Comparison of ENCODE assay signal across 1 cellular context in the genomic region with DNA sequence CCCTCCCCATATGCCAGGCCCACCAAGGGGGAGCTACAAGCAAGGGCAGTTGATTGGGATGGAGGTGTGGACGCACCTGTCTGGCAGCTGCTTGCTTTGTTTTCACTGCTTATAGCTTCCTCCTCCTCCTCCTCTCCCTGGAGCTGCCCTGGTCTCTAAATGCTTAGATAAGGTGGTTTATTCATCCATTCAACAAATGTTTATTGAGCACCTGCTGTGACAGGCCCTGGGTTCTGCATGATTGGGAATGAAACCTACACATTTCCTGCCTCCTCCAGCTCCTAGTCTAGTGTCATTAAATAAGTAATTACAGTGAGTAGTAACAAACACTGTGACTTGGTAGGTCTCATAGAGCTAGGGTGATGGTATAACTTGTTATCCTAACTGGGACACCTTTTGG.
TF ChIP-seq lines count a peak whose summit lies in the region.

No MANE protein-coding gene starts in this region.

TF ChIP-seq in HEK293, 187 proteins besides CTCF, POLR2A, EP300 and RAD21 (continued from another document and continues in another):
- TF ChIP-seq, protein P1, sequence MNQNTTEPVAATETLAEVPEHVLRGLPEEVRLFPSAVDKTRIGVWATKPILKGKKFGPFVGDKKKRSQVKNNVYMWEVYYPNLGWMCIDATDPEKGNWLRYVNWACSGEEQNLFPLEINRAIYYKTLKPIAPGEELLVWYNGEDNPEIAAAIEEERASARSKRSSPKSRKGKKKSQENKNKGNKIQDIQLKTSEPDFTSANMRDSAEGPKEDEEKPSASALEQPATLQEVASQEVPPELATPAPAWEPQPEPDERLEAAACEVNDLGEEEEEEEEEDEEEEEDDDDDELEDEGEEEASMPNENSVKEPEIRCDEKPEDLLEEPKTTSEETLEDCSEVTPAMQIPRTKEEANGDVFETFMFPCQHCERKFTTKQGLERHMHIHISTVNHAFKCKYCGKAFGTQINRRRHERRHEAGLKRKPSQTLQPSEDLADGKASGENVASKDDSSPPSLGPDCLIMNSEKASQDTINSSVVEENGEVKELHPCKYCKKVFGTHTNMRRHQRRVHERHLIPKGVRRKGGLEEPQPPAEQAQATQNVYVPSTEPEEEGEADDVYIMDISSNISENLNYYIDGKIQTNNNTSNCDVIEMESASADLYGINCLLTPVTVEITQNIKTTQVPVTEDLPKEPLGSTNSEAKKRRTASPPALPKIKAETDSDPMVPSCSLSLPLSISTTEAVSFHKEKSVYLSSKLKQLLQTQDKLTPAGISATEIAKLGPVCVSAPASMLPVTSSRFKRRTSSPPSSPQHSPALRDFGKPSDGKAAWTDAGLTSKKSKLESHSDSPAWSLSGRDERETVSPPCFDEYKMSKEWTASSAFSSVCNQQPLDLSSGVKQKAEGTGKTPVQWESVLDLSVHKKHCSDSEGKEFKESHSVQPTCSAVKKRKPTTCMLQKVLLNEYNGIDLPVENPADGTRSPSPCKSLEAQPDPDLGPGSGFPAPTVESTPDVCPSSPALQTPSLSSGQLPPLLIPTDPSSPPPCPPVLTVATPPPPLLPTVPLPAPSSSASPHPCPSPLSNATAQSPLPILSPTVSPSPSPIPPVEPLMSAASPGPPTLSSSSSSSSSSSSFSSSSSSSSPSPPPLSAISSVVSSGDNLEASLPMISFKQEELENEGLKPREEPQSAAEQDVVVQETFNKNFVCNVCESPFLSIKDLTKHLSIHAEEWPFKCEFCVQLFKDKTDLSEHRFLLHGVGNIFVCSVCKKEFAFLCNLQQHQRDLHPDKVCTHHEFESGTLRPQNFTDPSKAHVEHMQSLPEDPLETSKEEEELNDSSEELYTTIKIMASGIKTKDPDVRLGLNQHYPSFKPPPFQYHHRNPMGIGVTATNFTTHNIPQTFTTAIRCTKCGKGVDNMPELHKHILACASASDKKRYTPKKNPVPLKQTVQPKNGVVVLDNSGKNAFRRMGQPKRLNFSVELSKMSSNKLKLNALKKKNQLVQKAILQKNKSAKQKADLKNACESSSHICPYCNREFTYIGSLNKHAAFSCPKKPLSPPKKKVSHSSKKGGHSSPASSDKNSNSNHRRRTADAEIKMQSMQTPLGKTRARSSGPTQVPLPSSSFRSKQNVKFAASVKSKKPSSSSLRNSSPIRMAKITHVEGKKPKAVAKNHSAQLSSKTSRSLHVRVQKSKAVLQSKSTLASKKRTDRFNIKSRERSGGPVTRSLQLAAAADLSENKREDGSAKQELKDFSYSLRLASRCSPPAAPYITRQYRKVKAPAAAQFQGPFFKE (tag by site-specific recombination; IDR thresholded peaks at IDR 0.05; ENCODE audit: borderline replicate concordance), result no peak
- no peak for TF ChIP-seq RBAK (tag by site-specific recombination; IDR thresholded peaks at IDR 0.05)
- peak; percentile 18; the same call in 1 of the 2 replicates for TF ChIP-seq ZBTB8A (tag by site-specific recombination; IDR thresholded peaks at IDR 0.05)
- no peak for TF ChIP-seq ZNF112 (tag by site-specific recombination; IDR thresholded peaks at IDR 0.05)
- TF ChIP-seq ZNF416 (tag by site-specific recombination; IDR thresholded peaks at IDR 0.05), result no peak
- peak; percentile 41; the same call in 1 of the 2 replicates for TF ChIP-seq ZNF10 (tag by site-specific recombination; IDR thresholded peaks at IDR 0.05)
- no peak for TF ChIP-seq ZEB2 (tag by site-specific recombination; IDR thresholded peaks at IDR 0.05)
- no peak for TF ChIP-seq ZSCAN30 (tag by site-specific recombination; IDR thresholded peaks at IDR 0.05)
- TF ChIP-seq ZNF624 (tag by site-specific recombination; IDR thresholded peaks at IDR 0.05), result no peak
- no peak for TF ChIP-seq ZNF2 (tag by site-specific recombination; IDR thresholded peaks at IDR 0.05)
- TF ChIP-seq ZBTB49 (tag by site-specific recombination; IDR thresholded peaks at IDR 0.05; ENCODE audit: low read depth), result no peak
- peak; percentile 65 for TF ChIP-seq ZNF398 (tag by site-specific recombination; IDR thresholded peaks at IDR 0.05)
- TF ChIP-seq ZNF510 (tag by site-specific recombination; IDR thresholded peaks at IDR 0.05; ENCODE audit: insufficient replicate concordance), result no peak
- TF ChIP-seq ZNF169 (tag by site-specific recombination; IDR thresholded peaks at IDR 0.05), result no peak
- no peak for TF ChIP-seq ZNF221 (tag by site-specific recombination; IDR thresholded peaks at IDR 0.05; ENCODE audit: borderline replicate concordance)
- TF ChIP-seq OSR2 (tag by site-specific recombination; IDR thresholded peaks at IDR 0.05), result peak; percentile 98
- TF ChIP-seq AEBP2 (tag by site-specific recombination; IDR thresholded peaks at IDR 0.05; ENCODE audit: borderline replicate concordance), result no peak
- TF ChIP-seq ZNF580 (tag by site-specific recombination; IDR thresholded peaks at IDR 0.05), result no peak
- TF ChIP-seq ZNF629 (tag by site-specific recombination; IDR thresholded peaks at IDR 0.05), result peak; percentile 79
- TF ChIP-seq ZNF707 (tag by site-specific recombination; IDR thresholded peaks at IDR 0.05), result no peak
- TF ChIP-seq EGR2 (tag by site-specific recombination; IDR thresholded peaks at IDR 0.05; ENCODE audit: low read depth), result peak; percentile 97
- peak; percentile 36; the same call in 1 of the 2 replicates for TF ChIP-seq ZXDB (tag by site-specific recombination; IDR thresholded peaks at IDR 0.05)
- peak; percentile 73 for TF ChIP-seq FEZF1 (tag by site-specific recombination; IDR thresholded peaks at IDR 0.05)
- no peak for TF ChIP-seq ZNF48 (tag by site-specific recombination; IDR thresholded peaks at IDR 0.05)
- no peak for TF ChIP-seq SALL2 (tag by site-specific recombination; IDR thresholded peaks at IDR 0.05; ENCODE audit: borderline replicate concordance)
- no peak for TF ChIP-seq ZNF350 (tag by site-specific recombination; IDR thresholded peaks at IDR 0.05)
- no peak for TF ChIP-seq ZNF571 (tag by site-specific recombination; IDR thresholded peaks at IDR 0.05)
- no peak for TF ChIP-seq SETDB1 (IDR thresholded peaks at IDR 0.05; ENCODE audit: insufficient read length, low read length)
- no peak for TF ChIP-seq ZNF157 (tag by site-specific recombination; IDR thresholded peaks at IDR 0.05)
- TF ChIP-seq IKZF3 (tag by site-specific recombination; IDR thresholded peaks at IDR 0.05), result no peak; the same call in 1 of the 2 replicates
- TF ChIP-seq ZNF19 (tag by site-specific recombination; IDR thresholded peaks at IDR 0.05; ENCODE audit: low read depth), result no peak
- no peak for TF ChIP-seq YY2 (tag by site-specific recombination; IDR thresholded peaks at IDR 0.05)
- TF ChIP-seq ZNF768 (tag by site-specific recombination; IDR thresholded peaks at IDR 0.05), result no peak
- TF ChIP-seq ZNF24 (tag by site-specific recombination; IDR thresholded peaks at IDR 0.05), result peak; percentile 85
- no peak for TF ChIP-seq ZNF544 (tag by site-specific recombination; IDR thresholded peaks at IDR 0.05)
- no peak for TF ChIP-seq KLF9 (tag by site-specific recombination; IDR thresholded peaks at IDR 0.05; ENCODE audit: low read depth)
- no peak for TF ChIP-seq MZF1 (tag by site-specific recombination; IDR thresholded peaks at IDR 0.05; ENCODE audit: borderline replicate concordance)
- TF ChIP-seq SCRT2 (tag by site-specific recombination; IDR thresholded peaks at IDR 0.05), result peak; percentile 39; the same call in 1 of the 2 replicates
- TF ChIP-seq, protein P2, sequence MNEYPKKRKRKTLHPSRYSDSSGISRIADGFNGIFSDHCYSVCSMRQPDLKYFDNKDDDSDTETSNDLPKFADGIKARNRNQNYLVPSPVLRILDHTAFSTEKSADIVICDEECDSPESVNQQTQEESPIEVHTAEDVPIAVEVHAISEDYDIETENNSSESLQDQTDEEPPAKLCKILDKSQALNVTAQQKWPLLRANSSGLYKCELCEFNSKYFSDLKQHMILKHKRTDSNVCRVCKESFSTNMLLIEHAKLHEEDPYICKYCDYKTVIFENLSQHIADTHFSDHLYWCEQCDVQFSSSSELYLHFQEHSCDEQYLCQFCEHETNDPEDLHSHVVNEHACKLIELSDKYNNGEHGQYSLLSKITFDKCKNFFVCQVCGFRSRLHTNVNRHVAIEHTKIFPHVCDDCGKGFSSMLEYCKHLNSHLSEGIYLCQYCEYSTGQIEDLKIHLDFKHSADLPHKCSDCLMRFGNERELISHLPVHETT (tag by site-specific recombination; IDR thresholded peaks at IDR 0.05), result no peak
- no peak for TF ChIP-seq GLIS2 (tag by site-specific recombination; IDR thresholded peaks at IDR 0.05)
- peak; percentile 97 for TF ChIP-seq ZFHX2 (tag by site-specific recombination; conservative IDR thresholded peaks at IDR 0.05)
- no peak for TF ChIP-seq ZSCAN18 (tag by site-specific recombination; IDR thresholded peaks at IDR 0.05)
- TF ChIP-seq ZNF311 (tag by site-specific recombination; IDR thresholded peaks at IDR 0.05; ENCODE audit: borderline replicate concordance), result no peak
- no peak for TF ChIP-seq OVOL3 (tag by site-specific recombination; IDR thresholded peaks at IDR 0.05)
- TF ChIP-seq KLF8 (tag by site-specific recombination; IDR thresholded peaks at IDR 0.05), result no peak
- TF ChIP-seq ZNF37A (tag by site-specific recombination; IDR thresholded peaks at IDR 0.05), result no peak
- TF ChIP-seq ZSCAN23 (tag by site-specific recombination; IDR thresholded peaks at IDR 0.05), result no peak
- no peak for TF ChIP-seq ZNF692 (tag by site-specific recombination; IDR thresholded peaks at IDR 0.05)
- TF ChIP-seq KLF16 (tag by site-specific recombination; IDR thresholded peaks at IDR 0.05), result no peak
- TF ChIP-seq ZNF184 (tag by site-specific recombination; IDR thresholded peaks at IDR 0.05), result no peak
